In the genomic region with DNA sequence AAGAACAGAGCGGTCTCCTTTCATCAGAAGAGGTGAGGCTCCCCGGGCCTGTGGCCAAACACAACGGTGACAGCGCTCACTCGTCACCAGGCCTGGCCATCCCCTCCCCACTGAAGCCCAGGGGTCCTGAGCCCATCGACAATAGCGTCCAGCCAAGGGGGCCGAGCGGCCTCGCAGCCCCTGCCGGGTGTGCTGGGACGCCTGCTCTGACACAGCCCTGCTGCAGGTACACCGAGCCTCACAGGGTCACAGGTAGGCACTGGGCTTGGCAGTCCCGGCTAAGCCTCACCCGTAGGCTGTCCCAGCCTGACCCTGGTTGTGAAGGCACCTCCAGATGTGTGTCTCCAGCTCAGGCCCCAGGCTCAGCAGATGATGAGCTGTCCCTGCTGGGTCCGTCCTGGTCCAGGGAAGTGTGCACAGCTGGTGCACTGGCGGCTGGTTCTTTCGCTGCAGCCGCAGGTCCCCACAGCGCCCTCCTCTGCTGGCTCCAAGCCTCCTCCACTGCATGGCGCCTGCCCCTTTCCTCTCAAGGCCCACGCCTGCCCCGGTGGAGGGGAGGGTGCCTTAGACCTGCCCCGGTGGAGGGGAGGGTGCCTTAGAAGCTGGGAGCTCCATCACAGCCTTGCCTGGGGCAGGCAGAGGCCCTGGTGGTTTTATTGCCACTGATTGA, we compare ENCODE assay signal across 21 cellular contexts. TPM values are rescaled to one million over a fixed set of nuclear protein-coding genes. Genes with fewer than 3 reads are reported as not detected.
DNase-seq lines count a peak whose midpoint lies in the region; ATAC-seq and TF ChIP-seq lines count a peak whose summit lies in the region.
"Had no signal": no experiment of that assay in that cellular context is flagged by ENCODE, and none has a peak within 500 bp of the region (broad histone marks: within the 10 kb centered on the region; RNA-seq: fewer than 3 reads in every experiment).

No MANE protein-coding gene starts in this region.

- H3K9me3 ChIP-seq in lower lobe of right lung, result no peaks in the 10 kb centered on the region
- H3K9me3 ChIP-seq: uterus had no signal

- H3K27me3 ChIP-seq in lower lobe of right lung (ENCODE audit: low read depth), result no peaks in the 10 kb centered on the region
- H3K27me3 ChIP-seq: uterus had no signal

- peaks cover 20% of the 10 kb centered on the region for H3K36me3 Mint-ChIP-seq in chondrocyte (ENCODE audit: low read depth)

- peaks cover 11% of the 10 kb centered on the region for H3K4me1 Mint-ChIP-seq in stimulated activated naive CD8-positive, alpha-beta T cell treated with anti-CD3 and anti-CD28 coated beads, Interleukin-15, amount 100 ng/mL, for 72 hours
- no peaks in the 10 kb centered on the region for H3K4me1 Mint-ChIP-seq in chondrocyte (ENCODE audit: low read depth)

- H3K4me1 ChIP-seq in lower lobe of right lung, result peaks cover 13% of the 10 kb centered on the region
- H3K4me1 ChIP-seq: uterus had no signal

- no peak overlapping the region for H3K4me3 ChIP-seq in lower lobe of right lung
- H3K4me3 ChIP-seq: uterus had no signal

- TF ChIP-seq CTCF in chondrocyte (IDR thresholded peaks at IDR 0.05) (no peak), lower lobe of right lung (IDR thresholded peaks at IDR 0.05) (no peak)

- H3K4me3 Mint-ChIP-seq in stimulated activated naive CD8-positive, alpha-beta T cell treated with anti-CD3 and anti-CD28 coated beads, Interleukin-15, amount 100 ng/mL, for 72 hours, result no peak overlapping the region
- H3K4me3 Mint-ChIP-seq in chondrocyte (ENCODE audit: unreplicated experiment), result no peak overlapping the region
- H3K4me3 Mint-ChIP-seq: mesothelial cell of epicardium; T-helper 2 cell treated with Interferon-gamma antibody and Interleukin-4, amounts not matched to agents 5 μg/mL and 100 μg/mL, for 36 hours had no signal

- H3K27me3 Mint-ChIP-seq in stimulated activated naive CD8-positive, alpha-beta T cell treated with anti-CD3 and anti-CD28 coated beads, Interleukin-15, amount 100 ng/mL, for 72 hours, result no peaks in the 10 kb centered on the region
- H3K27me3 Mint-ChIP-seq in chondrocyte (ENCODE audit: low read depth), result no peaks in the 10 kb centered on the region

- peaks cover 50% of the 10 kb centered on the region for H3K36me3 ChIP-seq in lower lobe of right lung
- H3K36me3 ChIP-seq: uterus had no signal

- intact Hi-C loops in lower lobe of right lung (cut with DNase I), result no loop called here

- DNase-seq in stimulated activated naive CD8-positive, alpha-beta T cell treated with anti-CD3 and anti-CD28 coated beads, Interleukin-15, amount 100 ng/mL, for 72 hours, result no peak
- no peak for DNase-seq in stimulated activated naive CD8-positive, alpha-beta T cell treated with anti-CD3 and anti-CD28 coated beads, Interleukin-15, Interleukin-2, amounts not matched to agents 100 U/mL and 50 U/mL, for 24 hours
- DNase-seq in chondrocyte (ENCODE audit: low spot score), result peak; percentile 84
- DNase-seq in lower lobe of right lung, result peak; percentile 41
- DNase-seq in stimulated activated CD4-positive, alpha-beta T cell treated with anti-CD3 and anti-CD28 coated beads, Interleukin-1b, Interleukin-23, amount 100 ng/mL, for 48 hours, result no peak
- no peak for DNase-seq in ecto neural progenitor cell (ENCODE audit: low spot score)
- DNase-seq in NOMO-1 (lab: John Stamatoyannopoulos, UW; ENCODE audit: unreplicated experiment in 2 of 2), result no peak
- DNase-seq: COR-L47, NCI-H1048, NCI-H2029, NCI-H510A, uterus had no signal

- H3K9me3 Mint-ChIP-seq in stimulated activated naive CD8-positive, alpha-beta T cell treated with anti-CD3 and anti-CD28 coated beads, Interleukin-15, amount 100 ng/mL, for 72 hours, result no peaks in the 10 kb centered on the region
- H3K9me3 Mint-ChIP-seq in chondrocyte (ENCODE audit: low read depth), result no peaks in the 10 kb centered on the region
- H3K9me3 Mint-ChIP-seq: activated T-helper 2 cell treated with anti-CD3 and anti-CD28 coated beads, Interferon-gamma antibody, Interleukin-2, Interleukin-4, amounts not matched to agents 10 μg/mL and 5 μg/mL and 100 μg/mL, durations not matched to agents 14 hours and 24 hours and 36 hours; T-helper 2 cell treated with Interferon-gamma antibody and Interleukin-4, amounts not matched to agents 5 μg/mL and 100 μg/mL, for 36 hours had no signal

- no peak overlapping the region for H3K27ac ChIP-seq in lower lobe of right lung
- H3K27ac ChIP-seq: KMS-11, uterus had no signal

- ATAC-seq in stimulated activated naive CD8-positive, alpha-beta T cell treated with anti-CD3 and anti-CD28 coated beads, Interleukin-15, amount 100 ng/mL, for 72 hours, result peak; percentile 16
- ATAC-seq in stimulated activated naive CD8-positive, alpha-beta T cell treated with anti-CD3 and anti-CD28 coated beads, Interleukin-15, Interleukin-2, amounts not matched to agents 100 U/mL and 50 U/mL, for 24 hours, result no peak
- ATAC-seq in lower lobe of right lung (no peak), HG03469 (IDR thresholded peaks at IDR 0.05; ENCODE audit: unreplicated experiment) (no peak)

- H3K27ac Mint-ChIP-seq in stimulated activated naive CD8-positive, alpha-beta T cell treated with anti-CD3 and anti-CD28 coated beads, Interleukin-15, amount 100 ng/mL, for 72 hours, result peak overlapping the region in 1 of 2 donors; percentile 20
- H3K27ac Mint-ChIP-seq in chondrocyte (ENCODE audit: unreplicated experiment), result no peak overlapping the region
- H3K27ac Mint-ChIP-seq: activated T-helper 2 cell treated with anti-CD3 and anti-CD28 coated beads, Interferon-gamma antibody, Interleukin-2, Interleukin-4, amounts not matched to agents 10 μg/mL and 5 μg/mL and 100 μg/mL, durations not matched to agents 14 hours and 24 hours and 36 hours; T-helper 2 cell treated with Interferon-gamma antibody and Interleukin-4, amounts not matched to agents 5 μg/mL and 100 μg/mL, for 36 hours had no signal

RNA-seq across cellular contexts. Expression of gene UVSSA, which starts 21.5 kb away (rescaled TPM):
- total RNA-seq in chondrocyte, result 20.7 to 35.1 TPM (median 20.9 TPM) in 3 replicates
- total RNA-seq in lower lobe of right lung, result 27.9 TPM

RNA-seq across cellular contexts. Expression of gene NKX1-1, which starts 37.7 kb away (rescaled TPM):
- not detected in 3 replicates for total RNA-seq in chondrocyte
- not detected for total RNA-seq in lower lobe of right lung
- total RNA-seq: activated T-helper 2 cell treated with anti-CD3 and anti-CD28 coated beads, Interferon-gamma antibody, Interleukin-2, Interleukin-4, amounts not matched to agents 10 μg/mL and 5 μg/mL and 100 μg/mL, durations not matched to agents 14 hours and 24 hours and 36 hours; H4; mesothelial cell of epicardium; OCI-LY7; right cardiac atrium; subcutaneous adipose tissue; uterus had no signal

Comparison
In these comparisons a context has a peak if more than half of its experiments do, and no peak if none do; other contexts are left out.
1. DNase-seq: peak in chondrocyte (single experiment) and lower lobe of right lung (single experiment); none in stimulated activated naive CD8-positive, alpha-beta T cell treated with anti-CD3 and anti-CD28 coated beads, Interleukin-15, amount 100 ng/mL, for 72 hours (0 of 2), stimulated activated naive CD8-positive, alpha-beta T cell treated with anti-CD3 and anti-CD28 coated beads, Interleukin-15, Interleukin-2, amounts not matched to agents 100 U/mL and 50 U/mL, for 24 hours (single experiment), stimulated activated CD4-positive, alpha-beta T cell treated with anti-CD3 and anti-CD28 coated beads, Interleukin-1b, Interleukin-23, amount 100 ng/mL, for 48 hours (single experiment), ecto neural progenitor cell (single experiment) and NOMO-1 (0 of 2).